1 cellular context compared by ENCODE assay signal in the genomic region with DNA sequence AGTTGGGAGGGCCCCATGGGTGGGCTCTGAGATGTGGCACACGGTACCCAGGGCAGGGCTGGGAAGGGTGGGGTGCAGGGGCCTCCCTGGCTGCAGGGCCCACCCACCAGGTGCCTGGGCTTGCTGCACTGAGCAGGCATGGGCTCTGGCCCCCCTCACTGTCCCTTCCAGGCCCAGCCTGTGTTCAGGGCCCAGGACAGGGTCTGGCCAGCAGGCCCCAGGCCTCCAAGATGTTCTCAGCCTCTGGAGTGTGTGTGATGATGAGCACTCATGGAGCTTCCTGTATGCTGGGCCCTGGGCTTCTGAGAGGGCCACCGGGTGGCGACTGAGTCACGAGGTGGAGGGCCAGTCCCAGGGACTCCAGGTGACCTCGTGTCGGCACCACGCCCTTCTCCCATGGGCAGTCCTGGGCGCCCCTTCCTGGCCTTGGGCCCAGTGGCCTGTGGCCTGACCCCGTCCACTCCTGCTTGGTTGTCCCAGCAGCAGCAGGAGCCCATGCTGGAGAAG.
TF ChIP-seq lines count a peak whose summit lies in the region.

No MANE protein-coding gene starts in this region.

TF ChIP-seq in K562, 482 proteins besides CTCF, POLR2A, EP300 and RAD21 (continued from another document and continues in another):
- TF ChIP-seq, protein P1, sequence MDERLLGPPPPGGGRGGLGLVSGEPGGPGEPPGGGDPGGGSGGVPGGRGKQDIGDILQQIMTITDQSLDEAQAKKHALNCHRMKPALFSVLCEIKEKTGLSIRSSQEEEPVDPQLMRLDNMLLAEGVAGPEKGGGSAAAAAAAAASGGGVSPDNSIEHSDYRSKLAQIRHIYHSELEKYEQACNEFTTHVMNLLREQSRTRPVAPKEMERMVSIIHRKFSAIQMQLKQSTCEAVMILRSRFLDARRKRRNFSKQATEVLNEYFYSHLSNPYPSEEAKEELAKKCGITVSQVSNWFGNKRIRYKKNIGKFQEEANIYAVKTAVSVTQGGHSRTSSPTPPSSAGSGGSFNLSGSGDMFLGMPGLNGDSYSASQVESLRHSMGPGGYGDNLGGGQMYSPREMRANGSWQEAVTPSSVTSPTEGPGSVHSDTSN (CRISPR knock-in tag; IDR thresholded peaks at IDR 0.05; ENCODE audit: low read depth) = no peak
- TF ChIP-seq, protein P1 (tag; conservative IDR thresholded peaks at IDR 0.05; ENCODE audit: low read depth) = no peak
- no peak for TF ChIP-seq ZNF311 (CRISPR knock-in tag; IDR thresholded peaks at IDR 0.05)
- no peak for TF ChIP-seq ZNF830 (CRISPR knock-in tag; IDR thresholded peaks at IDR 0.05)
- TF ChIP-seq, protein P2, sequence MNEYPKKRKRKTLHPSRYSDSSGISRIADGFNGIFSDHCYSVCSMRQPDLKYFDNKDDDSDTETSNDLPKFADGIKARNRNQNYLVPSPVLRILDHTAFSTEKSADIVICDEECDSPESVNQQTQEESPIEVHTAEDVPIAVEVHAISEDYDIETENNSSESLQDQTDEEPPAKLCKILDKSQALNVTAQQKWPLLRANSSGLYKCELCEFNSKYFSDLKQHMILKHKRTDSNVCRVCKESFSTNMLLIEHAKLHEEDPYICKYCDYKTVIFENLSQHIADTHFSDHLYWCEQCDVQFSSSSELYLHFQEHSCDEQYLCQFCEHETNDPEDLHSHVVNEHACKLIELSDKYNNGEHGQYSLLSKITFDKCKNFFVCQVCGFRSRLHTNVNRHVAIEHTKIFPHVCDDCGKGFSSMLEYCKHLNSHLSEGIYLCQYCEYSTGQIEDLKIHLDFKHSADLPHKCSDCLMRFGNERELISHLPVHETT (CRISPR knock-in tag; conservative IDR thresholded peaks at IDR 0.05 in 1 of 2, IDR thresholded peaks at IDR 0.05 in 1 of 2) = no peak; a peak in 1 of 4 replicates
- TF ChIP-seq, protein P3, sequence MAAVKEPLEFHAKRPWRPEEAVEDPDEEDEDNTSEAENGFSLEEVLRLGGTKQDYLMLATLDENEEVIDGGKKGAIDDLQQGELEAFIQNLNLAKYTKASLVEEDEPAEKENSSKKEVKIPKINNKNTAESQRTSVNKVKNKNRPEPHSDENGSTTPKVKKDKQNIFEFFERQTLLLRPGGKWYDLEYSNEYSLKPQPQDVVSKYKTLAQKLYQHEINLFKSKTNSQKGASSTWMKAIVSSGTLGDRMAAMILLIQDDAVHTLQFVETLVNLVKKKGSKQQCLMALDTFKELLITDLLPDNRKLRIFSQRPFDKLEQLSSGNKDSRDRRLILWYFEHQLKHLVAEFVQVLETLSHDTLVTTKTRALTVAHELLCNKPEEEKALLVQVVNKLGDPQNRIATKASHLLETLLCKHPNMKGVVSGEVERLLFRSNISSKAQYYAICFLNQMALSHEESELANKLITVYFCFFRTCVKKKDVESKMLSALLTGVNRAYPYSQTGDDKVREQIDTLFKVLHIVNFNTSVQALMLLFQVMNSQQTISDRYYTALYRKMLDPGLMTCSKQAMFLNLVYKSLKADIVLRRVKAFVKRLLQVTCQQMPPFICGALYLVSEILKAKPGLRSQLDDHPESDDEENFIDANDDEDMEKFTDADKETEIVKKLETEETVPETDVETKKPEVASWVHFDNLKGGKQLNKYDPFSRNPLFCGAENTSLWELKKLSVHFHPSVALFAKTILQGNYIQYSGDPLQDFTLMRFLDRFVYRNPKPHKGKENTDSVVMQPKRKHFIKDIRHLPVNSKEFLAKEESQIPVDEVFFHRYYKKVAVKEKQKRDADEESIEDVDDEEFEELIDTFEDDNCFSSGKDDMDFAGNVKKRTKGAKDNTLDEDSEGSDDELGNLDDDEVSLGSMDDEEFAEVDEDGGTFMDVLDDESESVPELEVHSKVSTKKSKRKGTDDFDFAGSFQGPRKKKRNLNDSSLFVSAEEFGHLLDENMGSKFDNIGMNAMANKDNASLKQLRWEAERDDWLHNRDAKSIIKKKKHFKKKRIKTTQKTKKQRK (IDR thresholded peaks at IDR 0.05; ENCODE audit: borderline replicate concordance, low read depth, low read length) = no peak
- TF ChIP-seq, protein P4, sequence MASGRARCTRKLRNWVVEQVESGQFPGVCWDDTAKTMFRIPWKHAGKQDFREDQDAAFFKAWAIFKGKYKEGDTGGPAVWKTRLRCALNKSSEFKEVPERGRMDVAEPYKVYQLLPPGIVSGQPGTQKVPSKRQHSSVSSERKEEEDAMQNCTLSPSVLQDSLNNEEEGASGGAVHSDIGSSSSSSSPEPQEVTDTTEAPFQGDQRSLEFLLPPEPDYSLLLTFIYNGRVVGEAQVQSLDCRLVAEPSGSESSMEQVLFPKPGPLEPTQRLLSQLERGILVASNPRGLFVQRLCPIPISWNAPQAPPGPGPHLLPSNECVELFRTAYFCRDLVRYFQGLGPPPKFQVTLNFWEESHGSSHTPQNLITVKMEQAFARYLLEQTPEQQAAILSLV (tag; IDR thresholded peaks at IDR 0.05) = no peak
- TF ChIP-seq, protein P5, sequence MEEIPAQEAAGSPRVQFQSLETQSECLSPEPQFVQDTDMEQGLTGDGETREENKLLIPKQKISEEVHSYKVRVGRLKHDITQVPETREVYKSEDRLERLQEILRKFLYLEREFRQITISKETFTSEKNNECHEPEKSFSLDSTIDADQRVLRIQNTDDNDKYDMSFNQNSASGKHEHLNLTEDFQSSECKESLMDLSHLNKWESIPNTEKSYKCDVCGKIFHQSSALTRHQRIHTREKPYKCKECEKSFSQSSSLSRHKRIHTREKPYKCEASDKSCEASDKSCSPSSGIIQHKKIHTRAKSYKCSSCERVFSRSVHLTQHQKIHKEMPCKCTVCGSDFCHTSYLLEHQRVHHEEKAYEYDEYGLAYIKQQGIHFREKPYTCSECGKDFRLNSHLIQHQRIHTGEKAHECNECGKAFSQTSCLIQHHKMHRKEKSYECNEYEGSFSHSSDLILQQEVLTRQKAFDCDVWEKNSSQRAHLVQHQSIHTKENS (CRISPR knock-in tag; IDR thresholded peaks at IDR 0.05) = no peak
- TF ChIP-seq MAFF (IDR thresholded peaks at IDR 0.05; ENCODE audit: low read length) = no peak
- no peak for TF ChIP-seq CREBBP (IDR thresholded peaks at IDR 0.05; ENCODE audit: low read depth, low read length)
- no peak for TF ChIP-seq ZNF785 (CRISPR knock-in tag; IDR thresholded peaks at IDR 0.05)
- TF ChIP-seq ZNF263 (CRISPR knock-in tag; IDR thresholded peaks at IDR 0.05; ENCODE audit: borderline replicate concordance) = no peak
- TF ChIP-seq, protein P6, sequence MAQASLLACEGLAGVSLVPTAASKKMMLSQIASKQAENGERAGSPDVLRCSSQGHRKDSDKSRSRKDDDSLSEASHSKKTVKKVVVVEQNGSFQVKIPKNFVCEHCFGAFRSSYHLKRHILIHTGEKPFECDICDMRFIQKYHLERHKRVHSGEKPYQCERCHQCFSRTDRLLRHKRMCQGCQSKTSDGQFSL (CRISPR knock-in tag; IDR thresholded peaks at IDR 0.05) = no peak
- TF ChIP-seq, protein P6 (tag; IDR thresholded peaks at IDR 0.05) = no peak
- TF ChIP-seq, protein P7, sequence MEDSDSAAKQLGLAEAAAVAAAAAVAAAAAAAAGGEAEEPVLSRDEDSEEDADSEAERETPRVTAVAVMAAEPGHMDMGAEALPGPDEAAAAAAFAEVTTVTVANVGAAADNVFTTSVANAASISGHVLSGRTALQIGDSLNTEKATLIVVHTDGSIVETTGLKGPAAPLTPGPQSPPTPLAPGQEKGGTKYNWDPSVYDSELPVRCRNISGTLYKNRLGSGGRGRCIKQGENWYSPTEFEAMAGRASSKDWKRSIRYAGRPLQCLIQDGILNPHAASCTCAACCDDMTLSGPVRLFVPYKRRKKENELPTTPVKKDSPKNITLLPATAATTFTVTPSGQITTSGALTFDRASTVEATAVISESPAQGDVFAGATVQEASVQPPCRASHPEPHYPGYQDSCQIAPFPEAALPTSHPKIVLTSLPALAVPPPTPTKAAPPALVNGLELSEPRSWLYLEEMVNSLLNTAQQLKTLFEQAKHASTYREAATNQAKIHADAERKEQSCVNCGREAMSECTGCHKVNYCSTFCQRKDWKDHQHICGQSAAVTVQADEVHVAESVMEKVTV (CRISPR knock-in tag; IDR thresholded peaks at IDR 0.05) = no peak
- no peak for TF ChIP-seq STAG1 (CRISPR knock-in tag; IDR thresholded peaks at IDR 0.05; ENCODE audit: borderline replicate concordance)
- TF ChIP-seq KLF1 (tag; IDR thresholded peaks at IDR 0.05) = peak; percentile 87
- no peak for TF ChIP-seq ZSCAN29 (IDR thresholded peaks at IDR 0.05)
- TF ChIP-seq HCFC1 (IDR thresholded peaks at IDR 0.05; ENCODE audit: low read depth, low read length) = no peak
- TF ChIP-seq, protein P8, sequence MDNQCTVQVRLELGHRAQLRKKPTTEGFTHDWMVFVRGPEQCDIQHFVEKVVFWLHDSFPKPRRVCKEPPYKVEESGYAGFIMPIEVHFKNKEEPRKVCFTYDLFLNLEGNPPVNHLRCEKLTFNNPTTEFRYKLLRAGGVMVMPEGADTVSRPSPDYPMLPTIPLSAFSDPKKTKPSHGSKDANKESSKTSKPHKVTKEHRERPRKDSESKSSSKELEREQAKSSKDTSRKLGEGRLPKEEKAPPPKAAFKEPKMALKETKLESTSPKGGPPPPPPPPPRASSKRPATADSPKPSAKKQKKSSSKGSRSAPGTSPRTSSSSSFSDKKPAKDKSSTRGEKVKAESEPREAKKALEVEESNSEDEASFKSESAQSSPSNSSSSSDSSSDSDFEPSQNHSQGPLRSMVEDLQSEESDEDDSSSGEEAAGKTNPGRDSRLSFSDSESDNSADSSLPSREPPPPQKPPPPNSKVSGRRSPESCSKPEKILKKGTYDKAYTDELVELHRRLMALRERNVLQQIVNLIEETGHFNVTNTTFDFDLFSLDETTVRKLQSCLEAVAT (IDR thresholded peaks at IDR 0.05) = no peak
- TF ChIP-seq IRF2 (CRISPR knock-in tag; IDR thresholded peaks at IDR 0.05) = no peak
- no peak for TF ChIP-seq ZNF696 (CRISPR knock-in tag; conservative IDR thresholded peaks at IDR 0.05)
- TF ChIP-seq BHLHE40 (IDR thresholded peaks at IDR 0.05; ENCODE audit: low read length) = peak; percentile 5; the same call in 1 of the 2 replicates
- TF ChIP-seq U2AF2 (optimal IDR thresholded peaks at IDR 0.05; ENCODE audit: low read depth, low read length) = no peak
- TF ChIP-seq GTF2A2 (tag; IDR thresholded peaks at IDR 0.05) = no peak
- TF ChIP-seq ZNF707 (CRISPR knock-in tag; conservative IDR thresholded peaks at IDR 0.05) = no peak
- no peak for TF ChIP-seq TSC22D4 (tag; IDR thresholded peaks at IDR 0.05)
- no peak for TF ChIP-seq LEF1 (IDR thresholded peaks at IDR 0.05)
- no peak for TF ChIP-seq ZNF23 (CRISPR knock-in tag; IDR thresholded peaks at IDR 0.05)
- TF ChIP-seq, protein P9, sequence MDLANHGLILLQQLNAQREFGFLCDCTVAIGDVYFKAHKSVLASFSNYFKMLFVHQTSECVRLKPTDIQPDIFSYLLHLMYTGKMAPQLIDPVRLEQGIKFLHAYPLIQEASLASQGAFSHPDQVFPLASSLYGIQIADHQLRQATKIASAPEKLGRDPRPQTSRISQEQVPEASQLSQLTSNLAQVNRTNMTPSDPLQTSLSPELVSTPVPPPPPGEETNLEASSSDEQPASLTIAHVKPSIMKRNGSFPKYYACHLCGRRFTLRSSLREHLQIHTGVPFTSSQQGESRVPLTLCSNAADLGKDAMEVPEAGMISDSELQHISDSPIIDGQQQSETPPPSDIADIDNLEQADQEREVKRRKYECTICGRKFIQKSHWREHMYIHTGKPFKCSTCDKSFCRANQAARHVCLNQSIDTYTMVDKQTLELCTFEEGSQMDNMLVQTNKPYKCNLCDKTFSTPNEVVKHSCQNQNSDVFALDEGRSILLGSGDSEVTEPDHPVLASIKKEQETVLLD (IDR thresholded peaks at IDR 0.05) = 0 out of 2 replicates have a peak, but pooled peaks have one; percentile 30
- no peak for TF ChIP-seq CBFA2T3 (IDR thresholded peaks at IDR 0.05)
- no peak for TF ChIP-seq THRAP3 (IDR thresholded peaks at IDR 0.05; ENCODE audit: borderline replicate concordance)
- TF ChIP-seq HMG20B (CRISPR knock-in tag; IDR thresholded peaks at IDR 0.05) = no peak
- TF ChIP-seq GATAD2B (IDR thresholded peaks at IDR 0.05; ENCODE audit: borderline replicate concordance) = no peak
- no peak for TF ChIP-seq NELFE (IDR thresholded peaks at IDR 0.05; ENCODE audit: insufficient read depth, insufficient read length)
- TF ChIP-seq, protein P10, sequence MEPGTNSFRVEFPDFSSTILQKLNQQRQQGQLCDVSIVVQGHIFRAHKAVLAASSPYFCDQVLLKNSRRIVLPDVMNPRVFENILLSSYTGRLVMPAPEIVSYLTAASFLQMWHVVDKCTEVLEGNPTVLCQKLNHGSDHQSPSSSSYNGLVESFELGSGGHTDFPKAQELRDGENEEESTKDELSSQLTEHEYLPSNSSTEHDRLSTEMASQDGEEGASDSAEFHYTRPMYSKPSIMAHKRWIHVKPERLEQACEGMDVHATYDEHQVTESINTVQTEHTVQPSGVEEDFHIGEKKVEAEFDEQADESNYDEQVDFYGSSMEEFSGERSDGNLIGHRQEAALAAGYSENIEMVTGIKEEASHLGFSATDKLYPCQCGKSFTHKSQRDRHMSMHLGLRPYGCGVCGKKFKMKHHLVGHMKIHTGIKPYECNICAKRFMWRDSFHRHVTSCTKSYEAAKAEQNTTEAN (CRISPR knock-in tag; IDR thresholded peaks at IDR 0.05) = no peak
- TF ChIP-seq CCNT2 (IDR thresholded peaks at IDR 0.05; ENCODE audit: borderline replicate concordance, extremely low read depth, insufficient read length, low read depth, low read length) = no peak
- TF ChIP-seq, protein P11, sequence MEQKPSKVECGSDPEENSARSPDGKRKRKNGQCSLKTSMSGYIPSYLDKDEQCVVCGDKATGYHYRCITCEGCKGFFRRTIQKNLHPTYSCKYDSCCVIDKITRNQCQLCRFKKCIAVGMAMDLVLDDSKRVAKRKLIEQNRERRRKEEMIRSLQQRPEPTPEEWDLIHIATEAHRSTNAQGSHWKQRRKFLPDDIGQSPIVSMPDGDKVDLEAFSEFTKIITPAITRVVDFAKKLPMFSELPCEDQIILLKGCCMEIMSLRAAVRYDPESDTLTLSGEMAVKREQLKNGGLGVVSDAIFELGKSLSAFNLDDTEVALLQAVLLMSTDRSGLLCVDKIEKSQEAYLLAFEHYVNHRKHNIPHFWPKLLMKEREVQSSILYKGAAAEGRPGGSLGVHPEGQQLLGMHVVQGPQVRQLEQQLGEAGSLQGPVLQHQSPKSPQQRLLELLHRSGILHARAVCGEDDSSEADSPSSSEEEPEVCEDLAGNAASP (IDR thresholded peaks at IDR 0.05) = no peak
- TF ChIP-seq PTTG1 (tag; IDR thresholded peaks at IDR 0.05; ENCODE audit: low read depth) = no peak
- no peak for TF ChIP-seq ATF1 (CRISPR knock-in tag; IDR thresholded peaks at IDR 0.05)
- no peak for TF ChIP-seq ATF1 (tag; IDR thresholded peaks at IDR 0.05)
- TF ChIP-seq TEAD4 (IDR thresholded peaks at IDR 0.05; ENCODE audit: low read length) = no peak
- no peak for TF ChIP-seq TEAD4 (CRISPR knock-in tag; IDR thresholded peaks at IDR 0.05; ENCODE audit: borderline replicate concordance)
- TF ChIP-seq ETV5 (CRISPR knock-in tag; IDR thresholded peaks at IDR 0.05; ENCODE audit: low read depth) = no peak
- no peak for TF ChIP-seq DIDO1 (tag; IDR thresholded peaks at IDR 0.05; ENCODE audit: low read depth)
- no peak for TF ChIP-seq PCBP2 (IDR thresholded peaks at IDR 0.05; ENCODE audit: low read depth, low read length, poor library complexity, severe bottlenecking)
